In genomic region chr5:138953370-138954256, GRCh38 we compare ENCODE assay signal across 8 cellular contexts.
DNase-seq lines count a peak whose midpoint lies in the region; ATAC-seq, FAIRE-seq and TF ChIP-seq lines count a peak whose summit lies in the region.

No MANE protein-coding gene starts in this region.

- H3K4me1 Mint-ChIP-seq in H9: peaks cover 15 to 18% of the 10 kb centered on the region in 2 experiments

- H4K91ac ChIP-seq in H9 (ENCODE audit: insufficient read length, low read depth, low read length): no peak overlapping the region

- peak overlapping the region; percentile 27 for H3K4me2 ChIP-seq in smooth muscle cell
- H3K4me2 ChIP-seq in H9 (ENCODE audit: insufficient read depth, insufficient read length, low read length): no peak overlapping the region

- H2BK15ac ChIP-seq in H9 (ENCODE audit: low read depth, low read length): no peak overlapping the region

- H3K27ac Mint-ChIP-seq in H9: peak overlapping the region in 1 of 3 experiments; percentile 80; a peak in 2 of 7 replicates

- no peak overlapping the region for H2BK5ac ChIP-seq in H9 (ENCODE audit: insufficient read length, low read length)

- no peak for ATAC-seq in HG02970 (IDR thresholded peaks at IDR 0.05; ENCODE audit: low FRiP score, unreplicated experiment)

- H4K5ac ChIP-seq in H9 (ENCODE audit: insufficient read length, low read depth, low read length): no peak overlapping the region

- H3K4me1 ChIP-seq in kidney (ENCODE audit: control insufficient read depth in 1 of 2, insufficient read depth in 1 of 2, low read depth in 1 of 2, low read length in 2 of 2) (peaks cover 47 to 49% of the 10 kb centered on the region in 2 donors), smooth muscle cell (ENCODE audit: low read depth) (peaks cover 33% of the 10 kb centered on the region), H9 (ENCODE audit: insufficient read depth, low read length) (peaks cover 2% of the 10 kb centered on the region; the same call in 1 of the 2 replicates)

- H3K79me2 ChIP-seq in smooth muscle cell (ENCODE audit: low read depth): no peaks in the 10 kb centered on the region
- no peaks in the 10 kb centered on the region for H3K79me2 ChIP-seq in H9 (ENCODE audit: insufficient read depth, low read length)

- no peak overlapping the region for H3T11ph ChIP-seq in H9 (ENCODE audit: low read length)

- DNase-seq in DMS53 (lab: John Stamatoyannopoulos, UW) (peak; percentile 74), H7 (peak; percentile 61), NCI-H510A (lab: John Stamatoyannopoulos, UW) (peak; percentile 50), bronchial epithelial cell (ENCODE audit: low read depth) (peak; percentile 48), kidney (peak; percentile 96), smooth muscle cell (lab: John Stamatoyannopoulos, UW; ENCODE audit: unreplicated experiment) (peak; percentile 27), H9 (no peak)

- no peak overlapping the region for H3K56ac ChIP-seq in H9 (ENCODE audit: insufficient read length, low read depth, low read length)

- H3K27ac ChIP-seq in kidney (ENCODE audit: low read depth in 2 of 2, low read length in 2 of 2) (peak overlapping the region; percentile 71 to 78), smooth muscle cell (ENCODE audit: low read depth) (peak overlapping the region; percentile 24), H9 (ENCODE audit: insufficient read length, low read depth, low read length) (no peak overlapping the region)

- H3K14ac ChIP-seq in H9 (ENCODE audit: insufficient read depth, low read length): no peak overlapping the region

- no peaks in the 10 kb centered on the region for H3F3A ChIP-seq in smooth muscle cell (ENCODE audit: low read depth)

- no peak overlapping the region for H3K4me3 Mint-ChIP-seq in H9

- H3K9me3 Mint-ChIP-seq in H9: no peaks in the 10 kb centered on the region

- H2BK12ac ChIP-seq in H9 (ENCODE audit: insufficient read length, low read depth, low read length): no peak overlapping the region

- H2AFZ ChIP-seq in smooth muscle cell (ENCODE audit: low read depth) (no peak overlapping the region), H9 (ENCODE audit: low read length) (no peak overlapping the region)

- peaks cover 4% of the 10 kb centered on the region for H4K20me1 ChIP-seq in smooth muscle cell (ENCODE audit: low read depth)
- H4K20me1 ChIP-seq in H9 (ENCODE audit: control insufficient read depth, insufficient read depth, insufficient read length): no peaks in the 10 kb centered on the region

- H2BK20ac ChIP-seq in H9 (ENCODE audit: low read depth, low read length, poor library complexity, severe bottlenecking): no peak overlapping the region

- H2BK120ac ChIP-seq in H9 (ENCODE audit: low read depth, low read length, poor library complexity, severe bottlenecking): no peak overlapping the region

- H3K9me3 ChIP-seq in kidney (ENCODE audit: control insufficient read depth in 1 of 2, low read length in 2 of 2) (no peaks in the 10 kb centered on the region), smooth muscle cell (replicated peaks; ENCODE audit: low read depth) (no peaks in the 10 kb centered on the region), H9 (ENCODE audit: control insufficient read depth, low read depth, low read length) (no peaks in the 10 kb centered on the region)

- H3K27me3 ChIP-seq in H7 (ENCODE audit: control insufficient read depth, insufficient read depth, low read length): no peaks in the 10 kb centered on the region
- H3K27me3 ChIP-seq in bronchial epithelial cell (ENCODE audit: control insufficient read depth, insufficient read depth, low read length): no peaks in the 10 kb centered on the region
- H3K27me3 ChIP-seq in smooth muscle cell (ENCODE audit: low read depth): no peaks in the 10 kb centered on the region
- H3K27me3 ChIP-seq in H9 (ENCODE audit: insufficient read depth, low read length): no peaks in the 10 kb centered on the region

- no peaks in the 10 kb centered on the region; the same call in 1 of the 2 replicates for H3K27me3 Mint-ChIP-seq in H9 (ENCODE audit: low read depth)

- FAIRE-seq in bronchial epithelial cell (lab: Jason Lieb, UNC): no peak
- peak; percentile 81 for FAIRE-seq in kidney (lab: Jason Lieb, UNC)

- intact Hi-C loops in kidney (cut with DNase I): no loop called here

- H3K23me2 ChIP-seq in H9 (ENCODE audit: insufficient read length, low read depth, low read length, poor library complexity, severe bottlenecking): no peaks in the 10 kb centered on the region

- H3K36me3 ChIP-seq in H7 (replicated peaks; ENCODE audit: control insufficient read depth, insufficient read depth, low read length) (no peaks in the 10 kb centered on the region), bronchial epithelial cell (ENCODE audit: control insufficient read depth, insufficient read depth, low read length) (peaks cover 5% of the 10 kb centered on the region), kidney (ENCODE audit: control insufficient read depth in 1 of 2, insufficient read depth in 2 of 2, low read length in 2 of 2) (no peaks in the 10 kb centered on the region), smooth muscle cell (ENCODE audit: low read depth) (no peaks in the 10 kb centered on the region)

- WGBS in smooth muscle cell (ENCODE audit: low lambda C conversion rate): 57% methylated on average over 14 of the region's 14 CpGs
- WGBS in H9 (ENCODE audit: extremely low coverage, insufficient read length, low lambda C conversion rate): no CpG with 5 or more reads among the region's 14 CpGs

- TF ChIP-seq CTCF in bronchial epithelial cell (IDR thresholded peaks at IDR 0.05; ENCODE audit: insufficient read depth, low read length, severe bottlenecking) (no peak), kidney (IDR thresholded peaks at IDR 0.05; ENCODE audit: borderline replicate concordance, extremely low read depth, insufficient read depth) (no peak), smooth muscle cell (IDR thresholded peaks at IDR 0.05; ENCODE audit: borderline replicate concordance, insufficient read depth, poor library complexity, severe bottlenecking) (no peak), H9 (conservative IDR thresholded peaks at IDR 0.05) (no peak)

- H3K23ac ChIP-seq in H9 (ENCODE audit: insufficient read length, low read depth, low read length): no peak overlapping the region

- no peak overlapping the region for H4K8ac ChIP-seq in H9 (replicated peaks; ENCODE audit: insufficient read length, low read depth, low read length)

- no peak overlapping the region for H3K18ac ChIP-seq in H9 (ENCODE audit: insufficient read length, low read depth, low read length)

- no peak overlapping the region for H3K4ac ChIP-seq in H9 (ENCODE audit: low read depth, low read length)

- H2AK5ac ChIP-seq in H9 (ENCODE audit: insufficient read length, low read length): no peak overlapping the region

- H3K4me3 ChIP-seq in H7 (ENCODE audit: insufficient read depth, low read depth, low read length) (no peak overlapping the region), bronchial epithelial cell (ENCODE audit: low read depth, low read length) (no peak overlapping the region), kidney (ENCODE audit: low read length in 2 of 2) (no peak overlapping the region), smooth muscle cell (no peak overlapping the region)

- H3K9ac ChIP-seq in kidney (ENCODE audit: low read length in 2 of 2) (peak overlapping the region in 1 of 2 donors; percentile 35), smooth muscle cell (ENCODE audit: low read depth) (no peak overlapping the region), H9 (ENCODE audit: extremely low read depth, insufficient read length, low read length) (no peak overlapping the region)

- H3K36me3 Mint-ChIP-seq in H9 (ENCODE audit: insufficient read depth in 1 of 3, low read depth in 3 of 3): peaks cover 0 to 2% (median 0%) of the 10 kb centered on the region in 3 experiments; a peak in 1 of 7 replicates

- H3K79me1 ChIP-seq in H9 (ENCODE audit: insufficient read depth, low read depth, low read length, poor library complexity, severe bottlenecking): no peaks in the 10 kb centered on the region
